ENCODE assay signal across 15 cellular contexts in genomic region chr10:79158004-79158340, GRCh38.
DNase-seq lines count a peak whose midpoint lies in the region; ATAC-seq and TF ChIP-seq lines count a peak whose summit lies in the region.
"Had no signal": no experiment of that assay in that cellular context is flagged by ENCODE, and none has a peak within 500 bp of the region (broad histone marks: within the 10 kb centered on the region; RNA-seq: fewer than 3 reads in every experiment).

No MANE protein-coding gene starts in this region.

- peaks cover 3% of the 10 kb centered on the region for H3K4me1 ChIP-seq in HEK293 (ENCODE audit: control insufficient read depth, insufficient read depth, low read length)
- peaks cover 16 to 42% of the 10 kb centered on the region in 2 donors for H3K4me1 ChIP-seq in breast epithelium
- peaks cover 0 to 63% (median 30%) of the 10 kb centered on the region in 4 donors for H3K4me1 ChIP-seq in right lobe of liver
- H3K4me1 ChIP-seq in spleen = peaks cover 27 to 100% (median 74%) of the 10 kb centered on the region in 6 donors
- H3K4me1 ChIP-seq in HAP-1 = peaks cover 16% of the 10 kb centered on the region

- POLR2A ChIA-PET in HEK293 (lab: Yijun Ruan, JAX) = interaction anchor here (0.7 to 1.5 kb wide), 3 partner anchors 19 to 276 kb away, joined by 3 to 5 read pairs (median 4); no protein-coding TSS in a partner anchor

- no peak for TF ChIP-seq CTCF in HEK293 (tag by site-specific recombination; IDR thresholded peaks at IDR 0.05)
- no peak for TF ChIP-seq CTCF in breast epithelium (IDR thresholded peaks at IDR 0.05)
- TF ChIP-seq CTCF in right lobe of liver (IDR thresholded peaks at IDR 0.05) = no peak
- TF ChIP-seq CTCF in spleen (IDR thresholded peaks at IDR 0.05 in 8 of 11, conservative IDR thresholded peaks at IDR 0.05 in 3 of 11) = no peak

- no CpG with 5 or more reads among the region's 5 CpGs for WGBS in right lobe of liver (ENCODE audit: insufficient coverage, low coverage, low lambda C conversion rate, missing lambda C conversion rate)
- WGBS in spleen, 5 donors = 65 to 86% (median 77%) methylated on average over 4 to 5 of the region's 5 CpGs

- no peak overlapping the region for H3K4me3 Mint-ChIP-seq in effector memory CD8-positive, alpha-beta T cell
- H3K4me3 Mint-ChIP-seq: CD8-positive, alpha-beta memory T cell; naive thymus-derived CD8-positive, alpha-beta T cell had no signal

- H3K4me3 ChIP-seq in HEK293 (ENCODE audit: low read depth, low read length) (no peak overlapping the region), breast epithelium (no peak overlapping the region), right lobe of liver (no peak overlapping the region), spleen (no peak overlapping the region), HAP-1 (no peak overlapping the region)

- in situ Hi-C loops in HAP-1 (cut with MboI; ENCODE audit: low sequenced_read_pairs) = no loop called here

- intact Hi-C loops in breast epithelium (cut with DNase I; ENCODE audit: low total_unique reads) = no loop called here
- intact Hi-C loops in right lobe of liver (cut with DNase I) = no loop called here
- intact Hi-C loops in spleen (cut with DNase I; ENCODE audit: low total_unique reads) = no loop called here

- H3K36me3 ChIP-seq in HEK293 (ENCODE audit: control insufficient read depth in 2 of 2, insufficient read depth in 1 of 2, low read length in 2 of 2) = peaks cover 0 to 7% of the 10 kb centered on the region in 2 experiments; a peak in 1 of 3 replicates
- no peaks in the 10 kb centered on the region for H3K36me3 ChIP-seq in breast epithelium
- no peaks in the 10 kb centered on the region for H3K36me3 ChIP-seq in right lobe of liver
- peaks cover 0 to 13% (median 0%) of the 10 kb centered on the region in 6 donors for H3K36me3 ChIP-seq in spleen
- H3K36me3 ChIP-seq in HAP-1 (replicated peaks) = no peaks in the 10 kb centered on the region

- no peaks in the 10 kb centered on the region for H3K9me3 Mint-ChIP-seq in effector memory CD8-positive, alpha-beta T cell
- H3K9me3 Mint-ChIP-seq: CD8-positive, alpha-beta memory T cell; naive thymus-derived CD8-positive, alpha-beta T cell had no signal

- H3K27ac ChIP-seq in HEK293 (ENCODE audit: extremely low read depth, low read depth, low read length) (no peak overlapping the region), breast epithelium (peak overlapping the region; percentile 87 to 92), right lobe of liver (peak overlapping the region in 2 of 3 donors; percentile 29 to 31), spleen (peak overlapping the region; percentile 50 to 95 (median 82))

- peaks cover 4 to 7% of the 10 kb centered on the region in 2 donors for H3K4me1 Mint-ChIP-seq in effector memory CD8-positive, alpha-beta T cell (ENCODE audit: low read depth in 2 of 2)

- no peak overlapping the region for H3K27ac Mint-ChIP-seq in effector memory CD8-positive, alpha-beta T cell
- H3K27ac Mint-ChIP-seq: CD8-positive, alpha-beta memory T cell had no signal

- H3K27me3 Mint-ChIP-seq in effector memory CD8-positive, alpha-beta T cell = no peaks in the 10 kb centered on the region
- H3K27me3 Mint-ChIP-seq: CD8-positive, alpha-beta memory T cell; naive thymus-derived CD8-positive, alpha-beta T cell had no signal

- DNase-seq in breast epithelium (ENCODE audit: low spot score in 2 of 2) = no peak
- DNase-seq in right lobe of liver = no peak
- no peak for DNase-seq in spleen
- DNase-seq in activated T-cell treated with anti-CD3 and anti-CD28 coated beads, Interleukin-2, amount 50 U/mL, for 48 hours = no peak
- DNase-seq in HAP-1 (ENCODE audit: low spot score in 2 of 2) = no peak
- no peak for DNase-seq in effector memory CD8-positive, alpha-beta T cell
- DNase-seq: activated CD4-positive, CD25-positive, alpha-beta regulatory T cell; activated effector memory CD4-positive, alpha-beta T cell treated with anti-CD3 and anti-CD28 coated beads, Interleukin-2, amount 50 U/mL, for 16 hours; CD8-positive, alpha-beta memory T cell; hippocampal formation; naive thymus-derived CD8-positive, alpha-beta T cell; NCI-H2081 treated with DMSO at 0.1 percent for 48 hours; stimulated activated CD4-positive, alpha-beta T cell treated with anti-CD3 and anti-CD28 coated beads, Interleukin-4, amount 100 ng/mL, for 4 hours had no signal

- CTCF ChIA-PET in HEK293 (lab: Yijun Ruan, JAX) = interaction anchor here (0.6 to 2.7 kb wide), 5 partner anchors 16 to 500 kb away, joined by 3 to 15 read pairs (median 4); no protein-coding TSS in a partner anchor

- ATAC-seq in right lobe of liver (no peak), GM18502 (IDR thresholded peaks at IDR 0.05; ENCODE audit: poor library complexity, unreplicated experiment) (no peak)
- ATAC-seq in effector memory CD8-positive, alpha-beta T cell (replicated peaks) = no peak
- ATAC-seq: naive thymus-derived CD8-positive, alpha-beta T cell had no signal

- TF ChIP-seq POLR2A in breast epithelium (IDR thresholded peaks at IDR 0.05) = no peak
- no peak for TF ChIP-seq POLR2A in right lobe of liver (IDR thresholded peaks at IDR 0.05)
- no peak for TF ChIP-seq POLR2A in spleen (IDR thresholded peaks at IDR 0.05)

- H3K9me3 ChIP-seq in HEK293 (ENCODE audit: control insufficient read depth, insufficient read depth, low read depth, low read length) (no peaks in the 10 kb centered on the region), breast epithelium (no peaks in the 10 kb centered on the region), right lobe of liver (no peaks in the 10 kb centered on the region), spleen (no peaks in the 10 kb centered on the region), HAP-1 (no peaks in the 10 kb centered on the region)

- H3K27me3 ChIP-seq in breast epithelium (no peaks in the 10 kb centered on the region), right lobe of liver (no peaks in the 10 kb centered on the region), spleen (replicated peaks in 1 of 7) (no peaks in the 10 kb centered on the region), HAP-1 (ENCODE audit: low read depth) (no peaks in the 10 kb centered on the region)

- H3K36me3 Mint-ChIP-seq in effector memory CD8-positive, alpha-beta T cell (ENCODE audit: insufficient read depth) = peaks cover 2% of the 10 kb centered on the region
- H3K36me3 Mint-ChIP-seq: naive thymus-derived CD8-positive, alpha-beta T cell had no signal

TF ChIP-seq in HEK293, 187 proteins besides CTCF, POLR2A, EP300 and RAD21:
- TF ChIP-seq ZBTB6 (tag by site-specific recombination; IDR thresholded peaks at IDR 0.05) = 0 out of 2 replicates have a peak, but pooled peaks have one; percentile 1
- TF ChIP-seq ZNF292 (tag by site-specific recombination; IDR thresholded peaks at IDR 0.05; ENCODE audit: borderline replicate concordance, low read depth) = no peak
- no peak for TF ChIP-seq KLF8 (tag by site-specific recombination; IDR thresholded peaks at IDR 0.05)
